In the genomic region with DNA sequence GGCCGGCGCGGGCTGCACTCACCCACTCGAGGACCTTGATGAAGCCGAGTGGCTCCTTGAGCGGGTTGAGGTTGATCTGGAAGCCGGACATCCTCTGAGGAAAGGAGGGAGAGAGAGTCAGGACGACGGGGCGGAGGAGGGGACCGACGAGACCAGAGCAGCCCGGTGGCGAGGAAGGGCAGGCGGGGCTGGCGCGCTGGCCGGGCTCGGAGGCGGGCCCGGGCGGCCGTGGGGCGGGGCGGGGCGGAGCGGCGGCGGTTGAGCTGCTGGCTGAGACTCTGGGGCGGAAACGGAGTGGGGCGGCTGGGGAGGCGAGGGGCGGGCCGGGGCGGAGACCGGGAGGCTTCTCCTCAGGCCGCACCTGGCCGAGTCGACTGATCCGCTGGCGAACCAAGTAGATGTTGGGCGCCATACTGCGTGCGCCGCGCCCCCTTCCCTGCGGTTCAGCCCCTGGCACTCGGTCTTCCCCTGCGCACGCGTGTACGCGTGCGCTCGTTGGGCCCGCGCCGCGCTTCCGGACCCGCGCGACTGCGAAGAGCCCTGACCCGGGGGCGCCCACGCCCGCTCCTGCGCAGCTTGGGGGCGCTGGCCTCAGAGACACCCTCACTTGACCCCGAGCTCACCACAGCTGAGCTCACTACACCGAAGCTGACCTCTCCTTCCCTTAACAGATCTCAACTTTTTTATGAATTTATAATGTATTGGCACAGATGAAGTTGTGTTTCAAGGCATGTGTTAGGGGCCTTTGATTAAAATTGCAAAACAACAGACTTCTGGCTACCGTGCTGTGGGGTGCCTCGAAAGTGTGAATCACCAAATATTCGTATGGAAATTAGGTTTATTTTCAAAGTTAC, we compare ENCODE assay signal across 1 cellular context.
TF ChIP-seq lines count a peak whose summit lies in the region.

SYPL1 (minus strand) TSS at position 195 of the 854 bp plus-strand sequence; CDS start at position 91, 104 bp downstream.

TF ChIP-seq in K562, 482 proteins besides CTCF, POLR2A, EP300 and RAD21 (continued from another document and continues in another):
- TF ChIP-seq, protein P1, sequence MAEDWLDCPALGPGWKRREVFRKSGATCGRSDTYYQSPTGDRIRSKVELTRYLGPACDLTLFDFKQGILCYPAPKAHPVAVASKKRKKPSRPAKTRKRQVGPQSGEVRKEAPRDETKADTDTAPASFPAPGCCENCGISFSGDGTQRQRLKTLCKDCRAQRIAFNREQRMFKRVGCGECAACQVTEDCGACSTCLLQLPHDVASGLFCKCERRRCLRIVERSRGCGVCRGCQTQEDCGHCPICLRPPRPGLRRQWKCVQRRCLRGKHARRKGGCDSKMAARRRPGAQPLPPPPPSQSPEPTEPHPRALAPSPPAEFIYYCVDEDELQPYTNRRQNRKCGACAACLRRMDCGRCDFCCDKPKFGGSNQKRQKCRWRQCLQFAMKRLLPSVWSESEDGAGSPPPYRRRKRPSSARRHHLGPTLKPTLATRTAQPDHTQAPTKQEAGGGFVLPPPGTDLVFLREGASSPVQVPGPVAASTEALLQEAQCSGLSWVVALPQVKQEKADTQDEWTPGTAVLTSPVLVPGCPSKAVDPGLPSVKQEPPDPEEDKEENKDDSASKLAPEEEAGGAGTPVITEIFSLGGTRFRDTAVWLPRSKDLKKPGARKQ (CRISPR knock-in tag; IDR thresholded peaks at IDR 0.05): no peak
- TF ChIP-seq SRSF7 (optimal IDR thresholded peaks at IDR 0.05; ENCODE audit: low read depth, low read length): no peak
- peak; percentile 50 for TF ChIP-seq KLF1 (tag; IDR thresholded peaks at IDR 0.05)
- no peak for TF ChIP-seq TGIF2 (CRISPR knock-in tag; IDR thresholded peaks at IDR 0.05)
- peak in 1 of 2 experiments; percentile 98; a peak in 2 of 4 replicates for TF ChIP-seq ZNF639 (CRISPR knock-in tag; conservative IDR thresholded peaks at IDR 0.05 in 1 of 2, IDR thresholded peaks at IDR 0.05 in 1 of 2)
- TF ChIP-seq ZNF232 (CRISPR knock-in tag; IDR thresholded peaks at IDR 0.05): no peak
- peak in 1 of 2 experiments; percentile 66; a peak in 2 of 4 replicates for TF ChIP-seq TRIM24 (IDR thresholded peaks at IDR 0.05)
- TF ChIP-seq REST (CRISPR knock-in tag; IDR thresholded peaks at IDR 0.05; ENCODE audit: low read depth): peak; percentile 61; the same call in 1 of the 2 replicates
- TF ChIP-seq TOE1 (IDR thresholded peaks at IDR 0.05; ENCODE audit: borderline replicate concordance): no peak
- no peak for TF ChIP-seq TOE1 (CRISPR knock-in tag; IDR thresholded peaks at IDR 0.05; ENCODE audit: borderline replicate concordance, low read depth)
- peak; percentile 76; the same call in 1 of the 2 replicates for TF ChIP-seq ZNF583 (CRISPR knock-in tag; IDR thresholded peaks at IDR 0.05)
- TF ChIP-seq, protein P2, sequence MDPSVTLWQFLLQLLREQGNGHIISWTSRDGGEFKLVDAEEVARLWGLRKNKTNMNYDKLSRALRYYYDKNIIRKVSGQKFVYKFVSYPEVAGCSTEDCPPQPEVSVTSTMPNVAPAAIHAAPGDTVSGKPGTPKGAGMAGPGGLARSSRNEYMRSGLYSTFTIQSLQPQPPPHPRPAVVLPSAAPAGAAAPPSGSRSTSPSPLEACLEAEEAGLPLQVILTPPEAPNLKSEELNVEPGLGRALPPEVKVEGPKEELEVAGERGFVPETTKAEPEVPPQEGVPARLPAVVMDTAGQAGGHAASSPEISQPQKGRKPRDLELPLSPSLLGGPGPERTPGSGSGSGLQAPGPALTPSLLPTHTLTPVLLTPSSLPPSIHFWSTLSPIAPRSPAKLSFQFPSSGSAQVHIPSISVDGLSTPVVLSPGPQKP (CRISPR knock-in tag; IDR thresholded peaks at IDR 0.05): no peak
- no peak for TF ChIP-seq HOXB6 (CRISPR knock-in tag; IDR thresholded peaks at IDR 0.05; ENCODE audit: borderline replicate concordance)
- TF ChIP-seq NR0B1 (IDR thresholded peaks at IDR 0.05; ENCODE audit: partially characterized antibody): no peak
- TF ChIP-seq, protein P3, sequence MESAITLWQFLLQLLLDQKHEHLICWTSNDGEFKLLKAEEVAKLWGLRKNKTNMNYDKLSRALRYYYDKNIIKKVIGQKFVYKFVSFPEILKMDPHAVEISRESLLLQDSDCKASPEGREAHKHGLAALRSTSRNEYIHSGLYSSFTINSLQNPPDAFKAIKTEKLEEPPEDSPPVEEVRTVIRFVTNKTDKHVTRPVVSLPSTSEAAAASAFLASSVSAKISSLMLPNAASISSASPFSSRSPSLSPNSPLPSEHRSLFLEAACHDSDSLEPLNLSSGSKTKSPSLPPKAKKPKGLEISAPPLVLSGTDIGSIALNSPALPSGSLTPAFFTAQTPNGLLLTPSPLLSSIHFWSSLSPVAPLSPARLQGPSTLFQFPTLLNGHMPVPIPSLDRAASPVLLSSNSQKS (CRISPR knock-in tag; IDR thresholded peaks at IDR 0.05): no peak
- TF ChIP-seq E4F1 (CRISPR knock-in tag; IDR thresholded peaks at IDR 0.05; ENCODE audit: borderline replicate concordance): no peak
- TF ChIP-seq ZNF507 (tag; conservative IDR thresholded peaks at IDR 0.05): no peak
- peak; percentile 32; the same call in 1 of the 2 replicates for TF ChIP-seq ZNF239 (CRISPR knock-in tag; IDR thresholded peaks at IDR 0.05)
- TF ChIP-seq PML (IDR thresholded peaks at IDR 0.05; ENCODE audit: low read length): peak; percentile 45
- TF ChIP-seq HEY1 (CRISPR knock-in tag; IDR thresholded peaks at IDR 0.05; ENCODE audit: borderline replicate concordance): no peak
- no peak for TF ChIP-seq KAT8 (IDR thresholded peaks at IDR 0.05; ENCODE audit: low read depth)
- no peak for TF ChIP-seq ZNF184 (CRISPR knock-in tag; IDR thresholded peaks at IDR 0.05)
- peak; percentile 96 for TF ChIP-seq VEZF1 (CRISPR knock-in tag; IDR thresholded peaks at IDR 0.05)
- TF ChIP-seq GMEB1 (CRISPR knock-in tag; IDR thresholded peaks at IDR 0.05): peak; percentile 70
- TF ChIP-seq ZNF586 (CRISPR knock-in tag; conservative IDR thresholded peaks at IDR 0.05): no peak
- peak; percentile 37; the same call in 1 of the 2 replicates for TF ChIP-seq HDAC2 (IDR thresholded peaks at IDR 0.05)
- TF ChIP-seq MTA2 (IDR thresholded peaks at IDR 0.05; ENCODE audit: low read depth): no peak
- TF ChIP-seq HNRNPH1 (optimal IDR thresholded peaks at IDR 0.05; ENCODE audit: low read depth, low read length): no peak
- TF ChIP-seq CLOCK (CRISPR knock-in tag; IDR thresholded peaks at IDR 0.05; ENCODE audit: borderline replicate concordance): no peak
- TF ChIP-seq ZNF444 (CRISPR knock-in tag; IDR thresholded peaks at IDR 0.05): no peak
- peak; percentile 73; the same call in 1 of the 2 replicates for TF ChIP-seq ESRRA (IDR thresholded peaks at IDR 0.05; ENCODE audit: borderline replicate concordance, low read depth)
- TF ChIP-seq TAF15 (IDR thresholded peaks at IDR 0.05; ENCODE audit: low read depth, low read length): no peak
